In genomic region chr5:96933764-96934163, GRCh38 we compare ENCODE assay signal across 8 cellular contexts. TPM values are rescaled to one million over a fixed set of nuclear protein-coding genes. Genes with fewer than 3 reads are reported as not detected.
DNase-seq lines count a peak whose midpoint lies in the region; TF ChIP-seq lines count a peak whose summit lies in the region.

No MANE protein-coding gene starts in this region.

- H3K4me1 Mint-ChIP-seq in osteocyte (ENCODE audit: unreplicated experiment): peaks cover 39% of the 10 kb centered on the region

- no peaks in the 10 kb centered on the region for H3K9me3 Mint-ChIP-seq in osteocyte (ENCODE audit: unreplicated experiment)

- H3K27ac ChIP-seq in coronary artery: peak overlapping the region; percentile 98 to 99

- H3K27me3 Mint-ChIP-seq in osteocyte (ENCODE audit: unreplicated experiment): no peaks in the 10 kb centered on the region

- DNase-seq in DMS53 treated with DMSO at 0.1 percent for 48 hours (lab: John Stamatoyannopoulos, UW; ENCODE audit: unreplicated experiment) (peak; percentile 16), NCI-H2081 treated with DMSO at 0.1 percent for 48 hours (lab: John Stamatoyannopoulos, UW) (peak; percentile 22), coronary artery (ENCODE audit: low spot score) (no peak), osteocyte (ENCODE audit: extremely low spot score, unreplicated experiment) (no peak), foreskin melanocyte (no peak), COLO668 (lab: John Stamatoyannopoulos, UW; ENCODE audit: unreplicated experiment) (no peak), T-helper 9 cell (no peak), hepatic stellate cell (ENCODE audit: low spot score) (no peak)

- peak overlapping the region; percentile 97 for H3K27ac Mint-ChIP-seq in osteocyte (ENCODE audit: unreplicated experiment)

- no peaks in the 10 kb centered on the region for H3K36me3 Mint-ChIP-seq in osteocyte (ENCODE audit: unreplicated experiment)

- TF ChIP-seq CTCF in coronary artery (IDR thresholded peaks at IDR 0.05): no peak
- no peak for TF ChIP-seq CTCF in osteocyte (IDR thresholded peaks at IDR 0.05)

- peak overlapping the region; percentile 98 for H3K4me3 ChIP-seq in coronary artery

- peak overlapping the region; percentile 86 for H3K4me3 Mint-ChIP-seq in osteocyte (ENCODE audit: unreplicated experiment)

RNA-seq across cellular contexts. Expression of gene LNPEP, which starts 2.1 kb away (rescaled TPM):
- total RNA-seq in osteocyte: 40.8 and 44.1 TPM in 2 replicates

RNA-seq across cellular contexts. Expression of gene ERAP2, which starts 57.5 kb away (rescaled TPM):
- 3.5 and 4.4 TPM in 2 replicates for total RNA-seq in osteocyte

Comparison
In these comparisons a context has a peak if more than half of its experiments do, and no peak if none do; other contexts are left out.
1. DNase-seq: peak in DMS53 treated with DMSO at 0.1 percent for 48 hours (single experiment) and NCI-H2081 treated with DMSO at 0.1 percent for 48 hours (single experiment); none in coronary artery (single experiment), osteocyte (single experiment), foreskin melanocyte (single experiment), COLO668 (single experiment), T-helper 9 cell (single experiment) and hepatic stellate cell (single experiment).